ENCODE assay signal across 22 cellular contexts in the genomic region with DNA sequence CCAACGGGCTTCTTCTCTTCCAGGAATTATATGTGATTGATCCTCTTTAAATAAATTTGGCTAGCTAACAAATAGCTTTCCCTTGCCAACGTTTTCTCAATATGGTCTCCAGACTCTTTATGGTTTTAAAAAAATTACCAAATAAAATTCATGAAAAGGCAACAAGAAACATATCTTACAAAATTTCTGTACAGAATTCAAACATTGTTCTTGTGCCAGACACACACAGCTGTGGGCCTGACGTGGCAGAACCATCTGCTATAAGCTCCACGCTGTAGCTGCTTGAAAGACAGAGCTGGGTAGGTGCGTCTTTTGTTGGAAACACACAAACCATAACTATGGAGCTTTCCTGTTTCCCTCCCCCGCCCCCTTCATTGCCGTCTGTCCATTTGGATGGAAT.
A peak's percentile ranks its signal among the peaks of the same experiment; 100 is the strongest.
DNase-seq lines count a peak whose midpoint lies in the region; ATAC-seq and TF ChIP-seq lines count a peak whose summit lies in the region.
"Had no signal": no experiment of that assay in that cellular context is flagged by ENCODE, and none has a peak within 500 bp of the region (broad histone marks: within the 10 kb centered on the region; RNA-seq: fewer than 3 reads in every experiment).

No MANE protein-coding gene starts in this region.

- no peak overlapping the region for H3K4ac ChIP-seq in neuronal stem cell (ENCODE audit: low read length)

- no peak overlapping the region for H2BK12ac ChIP-seq in neuronal stem cell (ENCODE audit: low read length)

- H2AFZ ChIP-seq in GM23338 (peak overlapping the region; percentile 18; the same call in 1 of the 2 replicates), neuronal stem cell (ENCODE audit: low read length) (peak overlapping the region; percentile 7)

- H3K27ac ChIP-seq in GM23338 (ENCODE audit: low read depth) (no peak overlapping the region), angular gyrus (ENCODE audit: low read depth, low read length) (peak overlapping the region; percentile 79), neuronal stem cell (replicated peaks; ENCODE audit: low read length) (no peak overlapping the region)
- H3K27ac ChIP-seq: BLaER1 treated with 17β-estradiol and CSF1 and Interleukin-3, amounts not matched to agents 10 nM and 100 nM; heart right ventricle; right atrium auricular region; VCaP had no signal

- H3K4me2 ChIP-seq in GM23338 = no peak overlapping the region
- no peak overlapping the region for H3K4me2 ChIP-seq in neuronal stem cell (ENCODE audit: insufficient read depth, low read length, poor library complexity, severe bottlenecking)
- H3K4me2 ChIP-seq: BLaER1 treated with 17β-estradiol and CSF1 and Interleukin-3, amounts not matched to agents 10 nM and 100 nM had no signal

- no peak overlapping the region for H4K91ac ChIP-seq in neuronal stem cell (ENCODE audit: low read depth, low read length, poor library complexity)

- H3K27me3 Mint-ChIP-seq in GM23338 (ENCODE audit: insufficient read depth, low read depth, poor library complexity) = no peaks in the 10 kb centered on the region
- H3K27me3 Mint-ChIP-seq: activated naive CD8-positive, alpha-beta T cell; activated T-helper 17 cell treated with anti-CD3 and anti-CD28 coated beads, Interleukin-2, amount 50 U/mL, for 72 hours; stimulated activated naive CD8-positive, alpha-beta T cell treated with anti-CD3 and anti-CD28 coated beads, Interleukin-15, amount 100 ng/mL, for 72 hours had no signal

- no peaks in the 10 kb centered on the region for H3K27me3 ChIP-seq in GM23338 (ENCODE audit: insufficient read depth)
- H3K27me3 ChIP-seq in neuronal stem cell (ENCODE audit: control insufficient read depth in 3 of 3, insufficient read depth in 3 of 3, low read depth in 1 of 3, low read length in 3 of 3) = no peaks in the 10 kb centered on the region
- H3K27me3 ChIP-seq: BLaER1 treated with 17β-estradiol and CSF1 and Interleukin-3, amounts not matched to agents 10 nM and 100 nM; heart right ventricle; right atrium auricular region had no signal

- DNase-seq in GM23338 (ENCODE audit: low spot score) (no peak), globus pallidus (ENCODE audit: low spot score) (peak; percentile 78), neuronal stem cell (ENCODE audit: low spot score) (no peak), retina (no peak), NCI-H2081 treated with DMSO at 0.1 percent for 48 hours (lab: John Stamatoyannopoulos, UW) (no peak)
- DNase-seq: activated CD4-positive, alpha-beta T cell treated with anti-CD3 and anti-CD28 coated beads, Interleukin-2, amount 50 U/mL, for 1 hour; activated CD8-positive, alpha-beta memory T cell treated with anti-CD3 and anti-CD28 coated beads, Interleukin-2, amount 50 U/mL, for 4 hours; effector CD8-positive, alpha-beta T cell; heart right ventricle; Kasumi-1; NCI-H2029 treated with DMSO at 0.1 percent for 48 hours; stimulated activated CD4-positive, alpha-beta T cell treated with anti-CD3 and anti-CD28 coated beads, Interleukin-4, amount 100 ng/mL, for 4 hours; stimulated activated naive CD8-positive, alpha-beta T cell treated with anti-CD3 and anti-CD28 coated beads, Interleukin-15, amount 100 ng/mL, for 72 hours had no signal

- no peaks in the 10 kb centered on the region for H3K79me2 ChIP-seq in GM23338 (replicated peaks; ENCODE audit: insufficient read depth)

- H3K79me1 ChIP-seq in neuronal stem cell (ENCODE audit: low read depth, low read length) = no peaks in the 10 kb centered on the region

- H2BK5ac ChIP-seq in neuronal stem cell (ENCODE audit: low read length) = no peak overlapping the region

- H3K23ac ChIP-seq in neuronal stem cell (ENCODE audit: low read depth, low read length, poor library complexity) = no peak overlapping the region

- H3K36me3 ChIP-seq in GM23338 (ENCODE audit: insufficient read depth) (no peaks in the 10 kb centered on the region), neuronal stem cell (replicated peaks in 1 of 2; ENCODE audit: control insufficient read depth in 2 of 2, insufficient read depth in 2 of 2, low read length in 2 of 2) (no peaks in the 10 kb centered on the region)
- H3K36me3 ChIP-seq: BLaER1 treated with 17β-estradiol and CSF1 and Interleukin-3, amounts not matched to agents 10 nM and 100 nM; heart right ventricle; right atrium auricular region had no signal

- ATAC-seq in GM23338 (no peak), GM21515 (IDR thresholded peaks at IDR 0.05; ENCODE audit: unreplicated experiment) (no peak), GM18520 (IDR thresholded peaks at IDR 0.05; ENCODE audit: unreplicated experiment) (no peak)
- ATAC-seq: activated T-helper 17 cell treated with anti-CD3 and anti-CD28 coated beads, Interleukin-2, amount 50 U/mL, for 72 hours; heart right ventricle; stimulated activated naive CD8-positive, alpha-beta T cell treated with anti-CD3 and anti-CD28 coated beads, Interleukin-15, amount 100 ng/mL, for 72 hours had no signal

- TF ChIP-seq CTCF in GM23338 (conservative IDR thresholded peaks at IDR 0.05; ENCODE audit: low read depth in 2 of 2) = no peak

- no peak overlapping the region for H3K9ac ChIP-seq in neuronal stem cell (ENCODE audit: low read depth, low read length, poor library complexity)
- H3K9ac ChIP-seq: BLaER1 treated with 17β-estradiol and CSF1 and Interleukin-3, amounts not matched to agents 10 nM and 100 nM had no signal

- no peak overlapping the region for H4K8ac ChIP-seq in neuronal stem cell (ENCODE audit: low read depth, low read length)

- peaks cover 11% of the 10 kb centered on the region; the same call in 1 of the 2 replicates for H3K9me2 ChIP-seq in GM23338 (ENCODE audit: insufficient read depth)

- H3K18ac ChIP-seq in neuronal stem cell (ENCODE audit: low read length) = no peak overlapping the region

- H2BK15ac ChIP-seq in neuronal stem cell (ENCODE audit: low read length) = no peak overlapping the region

- H4K20me1 ChIP-seq in GM23338 (replicated peaks; ENCODE audit: insufficient read depth) = no peaks in the 10 kb centered on the region
- H4K20me1 ChIP-seq: BLaER1 treated with 17β-estradiol and CSF1 and Interleukin-3, amounts not matched to agents 10 nM and 100 nM had no signal

- no peak overlapping the region for H2AK5ac ChIP-seq in neuronal stem cell (ENCODE audit: low read depth, low read length)

- H3K27ac Mint-ChIP-seq in GM23338 = no peak overlapping the region
- H3K27ac Mint-ChIP-seq: activated naive CD8-positive, alpha-beta T cell; activated T-helper 17 cell treated with anti-CD3 and anti-CD28 coated beads, Interleukin-2, amount 50 U/mL, for 72 hours; stimulated activated naive CD8-positive, alpha-beta T cell treated with anti-CD3 and anti-CD28 coated beads, Interleukin-15, amount 100 ng/mL, for 72 hours; type B pancreatic cell had no signal

- H3K36me3 Mint-ChIP-seq in GM23338 (ENCODE audit: low read depth) = peaks cover 27% of the 10 kb centered on the region
- H3K36me3 Mint-ChIP-seq: activated naive CD8-positive, alpha-beta T cell had no signal

- peaks cover 15% of the 10 kb centered on the region for H3K9me3 Mint-ChIP-seq in GM23338

- H3K4me3 Mint-ChIP-seq in GM23338 = no peak overlapping the region
- H3K4me3 Mint-ChIP-seq: activated naive CD8-positive, alpha-beta T cell; activated T-helper 17 cell treated with anti-CD3 and anti-CD28 coated beads, Interleukin-2, amount 50 U/mL, for 72 hours; stimulated activated naive CD8-positive, alpha-beta T cell treated with anti-CD3 and anti-CD28 coated beads, Interleukin-15, amount 100 ng/mL, for 72 hours; type B pancreatic cell had no signal

- H3K4me3 ChIP-seq in GM23338 = no peak overlapping the region
- no peak overlapping the region for H3K4me3 ChIP-seq in neuronal stem cell (ENCODE audit: low read length in 2 of 2)
- H3K4me3 ChIP-seq: BLaER1 treated with 17β-estradiol and CSF1 and Interleukin-3, amounts not matched to agents 10 nM and 100 nM; heart right ventricle; right atrium auricular region had no signal

- H3K4me1 ChIP-seq in GM23338 (ENCODE audit: insufficient read depth) (no peaks in the 10 kb centered on the region), neuronal stem cell (ENCODE audit: control insufficient read depth in 2 of 2, insufficient read depth in 1 of 2, low read depth in 1 of 2, low read length in 2 of 2) (peaks cover 3 to 20% of the 10 kb centered on the region in 2 donors)
- H3K4me1 ChIP-seq: BLaER1 treated with 17β-estradiol and CSF1 and Interleukin-3, amounts not matched to agents 10 nM and 100 nM had no signal

- H3K9me3 ChIP-seq in neuronal stem cell (replicated peaks in 1 of 2; ENCODE audit: control insufficient read depth in 2 of 2, insufficient read depth in 1 of 2, low read depth in 1 of 2, low read length in 2 of 2) = peaks cover 2 to 14% of the 10 kb centered on the region in 2 donors
- H3K9me3 ChIP-seq: right atrium auricular region had no signal

- H3F3A ChIP-seq in GM23338 (replicated peaks; ENCODE audit: low read depth) = no peaks in the 10 kb centered on the region

- H2BK120ac ChIP-seq in neuronal stem cell (ENCODE audit: low read depth, low read length) = no peak overlapping the region

- no peak overlapping the region for H3K14ac ChIP-seq in neuronal stem cell (ENCODE audit: low read length)

- WGBS in neuronal stem cell (ENCODE audit: extremely low coverage in 2 of 2, insufficient read length in 2 of 2, insufficient replicate concordance in 1 of 2), 2 donors = no CpG with 5 or more reads among the region's 7 CpGs

- peaks cover 8% of the 10 kb centered on the region; the same call in 2 of the 3 replicates for H3K4me1 Mint-ChIP-seq in GM23338
- H3K4me1 Mint-ChIP-seq: activated T-helper 17 cell treated with anti-CD3 and anti-CD28 coated beads, Interleukin-2, amount 50 U/mL, for 72 hours; stimulated activated naive CD8-positive, alpha-beta T cell treated with anti-CD3 and anti-CD28 coated beads, Interleukin-15, amount 100 ng/mL, for 72 hours had no signal

TF ChIP-seq in GM23338, 12 proteins besides CTCF, POLR2A, EP300 and RAD21:
- TF ChIP-seq NANOG (IDR thresholded peaks at IDR 0.05; ENCODE audit: borderline replicate concordance) (no peak), CREB1 (CRISPR knock-in tag; IDR thresholded peaks at IDR 0.05; ENCODE audit: low read depth) (no peak), JUNB (IDR thresholded peaks at IDR 0.05; ENCODE audit: unreplicated experiment) (no peak)
TF ChIP-seq in GM23338: peak in this region for 0.
